17 cellular contexts compared by ENCODE assay signal in genomic region chr14:71890541-71890940, GRCh38. TPM values are rescaled to one million over a fixed set of nuclear protein-coding genes. Genes with fewer than 3 reads are reported as not detected.
"Had no signal": no experiment of that assay in that cellular context is flagged by ENCODE, and none has a peak within 500 bp of the region (broad histone marks: within the 10 kb centered on the region; RNA-seq: fewer than 3 reads in every experiment).

No MANE protein-coding gene starts in this region.

- H3K27ac ChIP-seq: body of pancreas, PC-9, VCaP had no signal

- ATAC-seq: activated CD8-positive, alpha-beta memory T cell treated with anti-CD3 and anti-CD28 coated beads, Interleukin-2, amount 10 ng/mL, durations not matched to agents 7 days and 5 days; body of pancreas; T-cell had no signal

- H3K9me3 ChIP-seq: body of pancreas had no signal

- H3K4me1 ChIP-seq: body of pancreas had no signal

- DNase-seq: activated CD4-positive, CD25-positive, alpha-beta regulatory T cell; activated CD8-positive, alpha-beta memory T cell treated with anti-CD3 and anti-CD28 coated beads, Interleukin-2, amount 10 ng/mL, durations not matched to agents 7 days and 5 days; activated effector memory CD4-positive, alpha-beta T cell treated with Interleukin-2 at 50 U/mL for 16 hours; activated naive CD4-positive, alpha-beta T cell; activated T-cell treated with anti-CD3 and anti-CD28 coated beads, Interleukin-2, amount 50 U/mL, for 24 hours; aorta; body of pancreas; KG1; NCI-H1048; NCI-H146; NCI-H187 treated with DMSO at 0.1 percent for 48 hours; NCI-H2081 treated with DMSO at 0.1 percent for 48 hours; NCI-H446; PC-9; T-cell had no signal

- H2AFZ ChIP-seq: PC-9 had no signal

- H3K27me3 ChIP-seq: body of pancreas had no signal

- H3K4me3 ChIP-seq: body of pancreas, PC-9 had no signal

- H3K4me2 ChIP-seq: PC-9 had no signal

RNA-seq across cellular contexts. Expression of gene RGS6, which starts 41.7 kb away (rescaled TPM):
- total RNA-seq: M059J, PC-9 had no signal
